23 cellular contexts compared by ENCODE assay signal in the genomic region with DNA sequence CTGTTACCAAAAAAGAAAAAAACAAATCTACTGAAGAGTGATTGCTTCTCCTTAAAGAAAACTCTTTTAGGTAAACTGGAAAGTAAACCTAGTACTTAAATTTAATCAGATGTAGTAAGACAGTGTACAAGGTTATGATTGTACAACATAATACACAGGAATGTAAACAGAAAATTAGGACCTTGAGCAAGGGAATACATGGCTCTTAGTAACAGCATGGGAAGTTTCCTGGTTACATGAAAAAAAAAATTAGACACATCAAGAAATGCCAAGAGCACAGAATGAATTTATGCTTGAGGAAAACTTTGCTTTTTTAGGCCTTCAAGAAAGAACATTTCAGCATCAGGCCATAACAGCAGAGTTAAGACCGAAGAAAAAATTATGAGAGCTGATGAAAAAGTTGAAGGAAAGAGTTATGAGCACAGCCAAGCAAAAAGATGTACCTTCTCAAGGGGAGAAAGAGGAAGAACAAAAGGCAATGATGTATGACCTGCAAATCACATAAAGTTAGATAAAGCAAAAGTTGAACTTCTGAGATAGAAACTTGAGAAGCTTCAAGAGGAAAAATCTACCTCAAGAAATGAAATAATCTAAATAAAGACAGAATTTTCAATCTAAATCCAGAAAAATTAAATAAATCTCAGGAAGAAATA.
"Had no signal": no experiment of that assay in that cellular context is flagged by ENCODE, and none has a peak within 500 bp of the region (broad histone marks: within the 10 kb centered on the region; RNA-seq: fewer than 3 reads in every experiment).

No MANE protein-coding gene starts in this region.

- H3K27me3 Mint-ChIP-seq: activated CD8-positive, alpha-beta T cell treated with anti-CD3 and anti-CD28 coated beads for 36 hours; activated naive CD8-positive, alpha-beta T cell treated with anti-CD3 and anti-CD28 coated beads for 36 hours; activated T-helper 17 cell treated with anti-CD3 and anti-CD28 coated beads, Interleukin-2, amount 50 U/mL, for 72 hours; effector memory CD8-positive, alpha-beta T cell; stimulated activated naive CD8-positive, alpha-beta T cell treated with anti-CD3 and anti-CD28 coated beads, Interleukin-15, amount 100 ng/mL, for 72 hours had no signal

- H3K4me3 Mint-ChIP-seq: activated CD8-positive, alpha-beta T cell treated with anti-CD3 and anti-CD28 coated beads for 36 hours; activated naive CD8-positive, alpha-beta T cell treated with anti-CD3 and anti-CD28 coated beads for 36 hours; activated T-helper 17 cell treated with anti-CD3 and anti-CD28 coated beads, Interleukin-2, amount 50 U/mL, for 72 hours; effector memory CD8-positive, alpha-beta T cell; stimulated activated naive CD8-positive, alpha-beta T cell treated with anti-CD3 and anti-CD28 coated beads, Interleukin-15, amount 100 ng/mL, for 72 hours had no signal

- H3K27me3 ChIP-seq: body of pancreas, esophagus squamous epithelium, foreskin keratinocyte, suprapubic skin, transverse colon, uterus had no signal

- H3K27ac Mint-ChIP-seq: activated CD8-positive, alpha-beta T cell treated with anti-CD3 and anti-CD28 coated beads for 36 hours; activated naive CD8-positive, alpha-beta T cell treated with anti-CD3 and anti-CD28 coated beads for 36 hours; activated T-helper 17 cell treated with anti-CD3 and anti-CD28 coated beads, Interleukin-2, amount 50 U/mL, for 72 hours; effector memory CD8-positive, alpha-beta T cell; stimulated activated naive CD8-positive, alpha-beta T cell treated with anti-CD3 and anti-CD28 coated beads, Interleukin-15, amount 100 ng/mL, for 72 hours had no signal

- DNase-seq: activated CD8-positive, alpha-beta T cell treated with anti-CD3 and anti-CD28 coated beads for 36 hours; activated naive CD4-positive, alpha-beta T cell; activated naive CD8-positive, alpha-beta T cell treated with anti-CD3 and anti-CD28 coated beads for 36 hours; activated T-cell treated with anti-CD3 and anti-CD28 coated beads, Interleukin-2, amount 50 U/mL, for 1 hour; body of pancreas; effector memory CD8-positive, alpha-beta T cell; esophagus squamous epithelium; foreskin keratinocyte; glutamatergic neuron; hypothalamus; kidney; midbrain; occipital lobe; posterior cingulate gyrus; stimulated activated naive CD8-positive, alpha-beta T cell treated with anti-CD3 and anti-CD28 coated beads, Interleukin-15, amount 100 ng/mL, for 72 hours; T1000; transverse colon; uterus had no signal

- H3K36me3 Mint-ChIP-seq: activated naive CD8-positive, alpha-beta T cell treated with anti-CD3 and anti-CD28 coated beads for 36 hours had no signal

- H3K27ac ChIP-seq: body of pancreas, esophagus squamous epithelium, foreskin keratinocyte, suprapubic skin, transverse colon, uterus, VCaP had no signal

- H3K4me3 ChIP-seq: body of pancreas, esophagus squamous epithelium, lung, suprapubic skin, transverse colon, uterus had no signal

- H3K4me1 ChIP-seq: body of pancreas, esophagus squamous epithelium, foreskin keratinocyte, suprapubic skin, transverse colon, uterus had no signal

- ATAC-seq: activated CD8-positive, alpha-beta T cell treated with anti-CD3 and anti-CD28 coated beads for 36 hours; activated T-helper 17 cell treated with anti-CD3 and anti-CD28 coated beads, Interleukin-2, amount 50 U/mL, for 72 hours; body of pancreas; effector memory CD8-positive, alpha-beta T cell; foreskin keratinocyte; left lobe of liver; stimulated activated naive CD8-positive, alpha-beta T cell treated with anti-CD3 and anti-CD28 coated beads, Interleukin-15, amount 100 ng/mL, for 72 hours had no signal

- H3K36me3 ChIP-seq: esophagus squamous epithelium, suprapubic skin, transverse colon, uterus had no signal

- H3K4me1 Mint-ChIP-seq: activated naive CD8-positive, alpha-beta T cell treated with anti-CD3 and anti-CD28 coated beads for 36 hours; activated T-helper 17 cell treated with anti-CD3 and anti-CD28 coated beads, Interleukin-2, amount 50 U/mL, for 72 hours; stimulated activated naive CD8-positive, alpha-beta T cell treated with anti-CD3 and anti-CD28 coated beads, Interleukin-15, amount 100 ng/mL, for 72 hours had no signal

- H3K9me3 ChIP-seq: body of pancreas, esophagus squamous epithelium, suprapubic skin, transverse colon, uterus had no signal

- H3K9me3 Mint-ChIP-seq: activated naive CD8-positive, alpha-beta T cell treated with anti-CD3 and anti-CD28 coated beads for 36 hours; stimulated activated naive CD8-positive, alpha-beta T cell treated with anti-CD3 and anti-CD28 coated beads, Interleukin-15, amount 100 ng/mL, for 72 hours had no signal
